In genomic region chr14:22118894-22119477, GRCh38 we compare ENCODE assay signal across 21 cellular contexts.
DNase-seq lines count a peak whose midpoint lies in the region; ATAC-seq and TF ChIP-seq lines count a peak whose summit lies in the region.
"Had no signal": no experiment of that assay in that cellular context is flagged by ENCODE, and none has a peak within 500 bp of the region (broad histone marks: within the 10 kb centered on the region; RNA-seq: fewer than 3 reads in every experiment).

No MANE protein-coding gene starts in this region.

- no peak overlapping the region for H2BK15ac ChIP-seq in IMR-90 (ENCODE audit: low read depth, low read length)

- no peaks in the 10 kb centered on the region for H3K36me3 ChIP-seq in IMR-90 (ENCODE audit: control insufficient read depth, insufficient read depth, low read length)
- H3K36me3 ChIP-seq in uterus: no peaks in the 10 kb centered on the region
- H3K36me3 ChIP-seq: adrenal gland, BE2C had no signal

- intact Hi-C loops in IMR-90 (cut with micrococcal nuclease) (no loop called here), uterus (cut with DNase I; ENCODE audit: low total_unique reads) (no loop called here)

- no peak for DNase-seq in T-helper 1 cell
- DNase-seq in IMR-90: peak; percentile 80
- DNase-seq in activated naive CD8-positive, alpha-beta T cell treated with anti-CD3 and anti-CD28 coated beads, Interleukin-2, amount 10 ng/mL, durations not matched to agents 7 days and 5 days: no peak
- DNase-seq in naive thymus-derived CD8-positive, alpha-beta T cell: no peak
- DNase-seq in NCI-H524 (lab: John Stamatoyannopoulos, UW): no peak
- DNase-seq in stimulated activated naive B cell treated with anti-CD40 and anti-IgM and Interleukin-4, amounts not matched to agents 10 μg/mL and 1 μg/mL and 100 μg/mL, for 72 hours: no peak
- DNase-seq in uterus: no peak
- DNase-seq: activated CD4-positive, CD25-positive, alpha-beta regulatory T cell; adrenal gland; BE2C; central memory CD4-positive, alpha-beta T cell; DMS 273 treated with DMSO at 0.1 percent for 48 hours; effector memory CD8-positive, alpha-beta T cell; head of caudate nucleus; NCI-H1092 treated with DMSO at 0.1 percent for 48 hours; NCI-H69; SHP77; stimulated activated CD4-positive, alpha-beta T cell treated with anti-CD3 and anti-CD28 coated beads, Interleukin-2, amount 100 ng/mL, for 24 hours had no signal

- no peak overlapping the region for H3K9ac ChIP-seq in IMR-90 (ENCODE audit: low read depth, low read length)

- H2AK9ac ChIP-seq in IMR-90 (replicated peaks; ENCODE audit: low read depth, low read length, poor library complexity): no peak overlapping the region

- dilution Hi-C loops in IMR-90 (cut with HindIII; ENCODE audit: low sequenced_read_pairs, unreplicated experiment): no loop called here

- H3K27me3 Mint-ChIP-seq in T-helper 1 cell treated with Interleukin-12 subunit alpha and Interleukin-12 subunit beta and Interleukin-4 antibody, amounts not matched to agents 30 μg/mL and 1 μg/mL, for 36 hours (ENCODE audit: low read depth): peaks cover 3% of the 10 kb centered on the region
- H3K27me3 Mint-ChIP-seq in activated naive CD8-positive, alpha-beta T cell treated with anti-CD3 and anti-CD28 coated beads, Interleukin-2, amount 10 ng/mL, durations not matched to agents 7 days and 5 days: no peaks in the 10 kb centered on the region
- no peaks in the 10 kb centered on the region for H3K27me3 Mint-ChIP-seq in naive thymus-derived CD8-positive, alpha-beta T cell
- H3K27me3 Mint-ChIP-seq in stimulated activated naive B cell treated with anti-CD40 and anti-IgM and Interleukin-4, amounts not matched to agents 10 μg/mL and 1 μg/mL and 100 μg/mL, for 72 hours: peaks cover 12 to 32% of the 10 kb centered on the region in 2 donors
- H3K27me3 Mint-ChIP-seq: effector memory CD8-positive, alpha-beta T cell had no signal

- no peak overlapping the region for H3K4ac ChIP-seq in IMR-90 (ENCODE audit: low read depth, low read length)

- peaks cover under 1% of the 10 kb centered on the region for H3K36me3 Mint-ChIP-seq in T-helper 1 cell treated with Interleukin-12 subunit alpha and Interleukin-12 subunit beta and Interleukin-4 antibody, amounts not matched to agents 30 μg/mL and 1 μg/mL, for 36 hours (ENCODE audit: low read depth)
- no peaks in the 10 kb centered on the region for H3K36me3 Mint-ChIP-seq in activated naive CD8-positive, alpha-beta T cell treated with anti-CD3 and anti-CD28 coated beads, Interleukin-2, amount 10 ng/mL, durations not matched to agents 7 days and 5 days
- no peaks in the 10 kb centered on the region for H3K36me3 Mint-ChIP-seq in naive thymus-derived CD8-positive, alpha-beta T cell
- H3K36me3 Mint-ChIP-seq in stimulated activated naive B cell treated with anti-CD40 and anti-IgM and Interleukin-4, amounts not matched to agents 10 μg/mL and 1 μg/mL and 100 μg/mL, for 72 hours: no peaks in the 10 kb centered on the region

- BruUV-seq in IMR-90 (replicated peaks; lab: Mats Ljungman, UMichigan): no TSS peak

- H3K27me3 ChIP-seq in IMR-90 (ENCODE audit: control insufficient read depth, insufficient read depth, low read length): no peaks in the 10 kb centered on the region
- H3K27me3 ChIP-seq in uterus: no peaks in the 10 kb centered on the region
- H3K27me3 ChIP-seq: adrenal gland, BE2C had no signal

- TF ChIP-seq POLR2A in IMR-90 (IDR thresholded peaks at IDR 0.05; ENCODE audit: low read depth, low read length) (no peak), uterus (IDR thresholded peaks at IDR 0.05) (no peak)

- POLR2A ChIA-PET in IMR-90 (lab: Charles Lee; ENCODE audit: unreplicated experiment): no interaction called here
- POLR2A ChIA-PET in activated naive CD8-positive, alpha-beta T cell treated with anti-CD3 and anti-CD28 coated beads, Interleukin-2, amount 10 ng/mL, durations not matched to agents 7 days and 5 days (lab: Charles Lee): interaction anchor here (0.8 to 1.6 kb wide), 2 partner anchors 437 to 443 kb away, joined by 3 to 4 read pairs; no protein-coding TSS in a partner anchor
- POLR2A ChIA-PET in naive thymus-derived CD8-positive, alpha-beta T cell (lab: Charles Lee): no interaction called here

- no peak for TF ChIP-seq RAD21 in IMR-90 (IDR thresholded peaks at IDR 0.05; ENCODE audit: low read length)

- no peak overlapping the region for H3K56ac ChIP-seq in IMR-90 (ENCODE audit: extremely low read depth, insufficient read depth, low read length)

- H2AFZ ChIP-seq in IMR-90 (replicated peaks; ENCODE audit: low read length, poor library complexity): no peak overlapping the region

- H3K4me3 ChIP-seq in IMR-90 (ENCODE audit: insufficient read depth, low read depth, low read length): no peak overlapping the region
- no peak overlapping the region for H3K4me3 ChIP-seq in uterus
- H3K4me3 ChIP-seq: adrenal gland had no signal

- H4K20me1 ChIP-seq in IMR-90 (ENCODE audit: insufficient read depth, low read length): no peaks in the 10 kb centered on the region

- H3K9me3 ChIP-seq in IMR-90 (ENCODE audit: control insufficient read depth, insufficient read depth, low read length): no peaks in the 10 kb centered on the region
- no peaks in the 10 kb centered on the region for H3K9me3 ChIP-seq in uterus
- H3K9me3 ChIP-seq: adrenal gland, BE2C had no signal

- no peaks in the 10 kb centered on the region for H3K79me1 ChIP-seq in IMR-90 (ENCODE audit: low read depth in 1 of 2, low read length in 2 of 2)

- no CpG with 5 or more reads among the region's 3 CpGs for WGBS in IMR-90 (ENCODE audit: extremely low coverage in 2 of 2, insufficient read length in 1 of 2), 2 experiments

- no peak overlapping the region for H3K18ac ChIP-seq in IMR-90 (ENCODE audit: low read depth, low read length)

- H2BK20ac ChIP-seq in IMR-90 (ENCODE audit: low read depth, low read length): no peak overlapping the region

- ATAC-seq in IMR-90 (ENCODE audit: low read depth): peak; percentile 85
- ATAC-seq in activated naive CD8-positive, alpha-beta T cell treated with anti-CD3 and anti-CD28 coated beads, Interleukin-2, amount 10 ng/mL, durations not matched to agents 7 days and 5 days (ENCODE audit: low read depth): no peak
- peak in 1 of 2 donors; percentile 56 for ATAC-seq in naive thymus-derived CD8-positive, alpha-beta T cell
- ATAC-seq in stimulated activated naive B cell treated with anti-CD40 and anti-IgM and Interleukin-4, amounts not matched to agents 10 μg/mL and 1 μg/mL and 100 μg/mL, for 72 hours (replicated peaks): no peak
- ATAC-seq: effector memory CD8-positive, alpha-beta T cell; sciatic nerve had no signal

- H3K4me1 ChIP-seq in IMR-90 (ENCODE audit: control insufficient read depth, insufficient read depth, low read length) (no peaks in the 10 kb centered on the region), uterus (no peaks in the 10 kb centered on the region)
- H3K4me1 ChIP-seq: adrenal gland, BE2C had no signal

- H4K91ac ChIP-seq in IMR-90 (ENCODE audit: insufficient read depth, low read depth, low read length): no peak overlapping the region

- in situ Hi-C loops in IMR-90 (cut with MboI; ENCODE audit: low sequenced_read_pairs): no loop called here

- H3K27ac Mint-ChIP-seq in T-helper 1 cell treated with Interleukin-12 subunit alpha and Interleukin-12 subunit beta and Interleukin-4 antibody, amounts not matched to agents 30 μg/mL and 1 μg/mL, for 36 hours: peak overlapping the region; percentile 80
- peak overlapping the region; percentile 78 for H3K27ac Mint-ChIP-seq in activated naive CD8-positive, alpha-beta T cell treated with anti-CD3 and anti-CD28 coated beads, Interleukin-2, amount 10 ng/mL, durations not matched to agents 7 days and 5 days
- peak overlapping the region in 7 of 10 donors; percentile 9 to 84 (median 68) for H3K27ac Mint-ChIP-seq in naive thymus-derived CD8-positive, alpha-beta T cell
- no peak overlapping the region for H3K27ac Mint-ChIP-seq in stimulated activated naive B cell treated with anti-CD40 and anti-IgM and Interleukin-4, amounts not matched to agents 10 μg/mL and 1 μg/mL and 100 μg/mL, for 72 hours
- H3K27ac Mint-ChIP-seq: effector memory CD8-positive, alpha-beta T cell had no signal

- H2BK5ac ChIP-seq in IMR-90 (ENCODE audit: low read depth, low read length, poor library complexity, severe bottlenecking): no peak overlapping the region

- peaks cover 27% of the 10 kb centered on the region for H3K4me1 Mint-ChIP-seq in T-helper 1 cell treated with Interleukin-12 subunit alpha and Interleukin-12 subunit beta and Interleukin-4 antibody, amounts not matched to agents 30 μg/mL and 1 μg/mL, for 36 hours (ENCODE audit: low read depth)
- peaks cover 11% of the 10 kb centered on the region for H3K4me1 Mint-ChIP-seq in activated naive CD8-positive, alpha-beta T cell treated with anti-CD3 and anti-CD28 coated beads, Interleukin-2, amount 10 ng/mL, durations not matched to agents 7 days and 5 days
- H3K4me1 Mint-ChIP-seq in naive thymus-derived CD8-positive, alpha-beta T cell: peaks cover 4 to 18% (median 12%) of the 10 kb centered on the region in 4 donors
- peaks cover 7 to 12% of the 10 kb centered on the region in 2 donors for H3K4me1 Mint-ChIP-seq in stimulated activated naive B cell treated with anti-CD40 and anti-IgM and Interleukin-4, amounts not matched to agents 10 μg/mL and 1 μg/mL and 100 μg/mL, for 72 hours

- H3K23ac ChIP-seq in IMR-90 (ENCODE audit: low read depth, low read length): no peak overlapping the region

- TF ChIP-seq CTCF in IMR-90 (conservative IDR thresholded peaks at IDR 0.05; ENCODE audit: low read depth, low read length): no peak
- no peak for TF ChIP-seq CTCF in uterus (IDR thresholded peaks at IDR 0.05)

- peak overlapping the region; percentile 77 for H3K4me3 Mint-ChIP-seq in T-helper 1 cell treated with Interleukin-12 subunit alpha and Interleukin-12 subunit beta and Interleukin-4 antibody, amounts not matched to agents 30 μg/mL and 1 μg/mL, for 36 hours
- H3K4me3 Mint-ChIP-seq in activated naive CD8-positive, alpha-beta T cell treated with anti-CD3 and anti-CD28 coated beads, Interleukin-2, amount 10 ng/mL, durations not matched to agents 7 days and 5 days: peak overlapping the region; percentile 62
- H3K4me3 Mint-ChIP-seq in naive thymus-derived CD8-positive, alpha-beta T cell: peak overlapping the region; percentile 46 to 83 (median 68)
- no peak overlapping the region for H3K4me3 Mint-ChIP-seq in stimulated activated naive B cell treated with anti-CD40 and anti-IgM and Interleukin-4, amounts not matched to agents 10 μg/mL and 1 μg/mL and 100 μg/mL, for 72 hours
- H3K4me3 Mint-ChIP-seq: effector memory CD8-positive, alpha-beta T cell had no signal

- no peak overlapping the region for H3K14ac ChIP-seq in IMR-90 (replicated peaks; ENCODE audit: low read depth, low read length)

- no peak overlapping the region for H2AK5ac ChIP-seq in IMR-90 (ENCODE audit: low read depth, low read length)

- H3K4me2 ChIP-seq in IMR-90 (ENCODE audit: low read depth, low read length): peak overlapping the region; percentile 29; the same call in 1 of the 2 replicates

- H3K27ac ChIP-seq in IMR-90 (ENCODE audit: insufficient read depth, low read length): no peak overlapping the region
- no peak overlapping the region for H3K27ac ChIP-seq in uterus
- H3K27ac ChIP-seq: 22Rv1, adrenal gland had no signal

- no peaks in the 10 kb centered on the region for H3K9me3 Mint-ChIP-seq in T-helper 1 cell treated with Interleukin-12 subunit alpha and Interleukin-12 subunit beta and Interleukin-4 antibody, amounts not matched to agents 30 μg/mL and 1 μg/mL, for 36 hours
- H3K9me3 Mint-ChIP-seq in activated naive CD8-positive, alpha-beta T cell treated with anti-CD3 and anti-CD28 coated beads, Interleukin-2, amount 10 ng/mL, durations not matched to agents 7 days and 5 days: no peaks in the 10 kb centered on the region
- H3K9me3 Mint-ChIP-seq in naive thymus-derived CD8-positive, alpha-beta T cell: no peaks in the 10 kb centered on the region
- peaks cover 5 to 8% of the 10 kb centered on the region in 2 donors for H3K9me3 Mint-ChIP-seq in stimulated activated naive B cell treated with anti-CD40 and anti-IgM and Interleukin-4, amounts not matched to agents 10 μg/mL and 1 μg/mL and 100 μg/mL, for 72 hours
- H3K9me3 Mint-ChIP-seq: effector memory CD8-positive, alpha-beta T cell had no signal

- H4K5ac ChIP-seq in IMR-90 (ENCODE audit: low read depth, low read length): no peak overlapping the region

- H4K8ac ChIP-seq in IMR-90 (ENCODE audit: low read depth in 2 of 2, low read length in 2 of 2): no peak overlapping the region

- H3K9me1 ChIP-seq in IMR-90 (ENCODE audit: insufficient read depth, low read length): no peaks in the 10 kb centered on the region

- CTCF ChIA-PET in IMR-90 (lab: Yijun Ruan, JAX): interaction anchor here (0.6 kb wide), 1 partner anchor 594 kb away, joined by 8 read pairs; no protein-coding TSS in a partner anchor

- no peak overlapping the region for H2BK120ac ChIP-seq in IMR-90 (ENCODE audit: low read depth, low read length)

Comparison
In these comparisons a context has a peak if more than half of its experiments do, and no peak if none do; other contexts are left out.
1. H3K4me3 Mint-ChIP-seq: peak in T-helper 1 cell treated with Interleukin-12 subunit alpha and Interleukin-12 subunit beta and Interleukin-4 antibody, amounts not matched to agents 30 μg/mL and 1 μg/mL, for 36 hours (single experiment), activated naive CD8-positive, alpha-beta T cell treated with anti-CD3 and anti-CD28 coated beads, Interleukin-2, amount 10 ng/mL, durations not matched to agents 7 days and 5 days (single experiment) and naive thymus-derived CD8-positive, alpha-beta T cell (10 of 10); none in stimulated activated naive B cell treated with anti-CD40 and anti-IgM and Interleukin-4, amounts not matched to agents 10 μg/mL and 1 μg/mL and 100 μg/mL, for 72 hours (0 of 2).